In the genomic region with DNA sequence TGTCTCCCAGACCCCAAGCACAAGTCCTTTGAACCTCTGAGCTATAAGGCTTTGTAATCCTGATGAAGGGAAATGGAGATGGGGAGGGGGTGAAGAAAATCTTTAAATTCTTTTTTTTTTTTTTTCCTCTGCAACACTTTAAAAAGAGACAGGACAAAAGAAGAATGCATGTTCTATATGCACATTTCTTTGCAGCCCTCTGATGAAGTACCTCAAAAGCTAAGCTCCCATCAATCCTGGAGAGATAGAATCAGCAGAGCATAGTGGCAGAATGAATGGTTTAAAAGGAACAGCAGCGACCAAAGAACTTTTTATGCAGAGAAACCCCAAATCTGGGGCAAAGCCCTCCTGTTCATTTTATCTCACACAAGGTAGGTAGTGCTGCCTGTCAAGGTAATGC, we compare ENCODE assay signal across 17 cellular contexts.
"Had no signal": no experiment of that assay in that cellular context is flagged by ENCODE, and none has a peak within 500 bp of the region (broad histone marks: within the 10 kb centered on the region; RNA-seq: fewer than 3 reads in every experiment).

No MANE protein-coding gene starts in this region.

- H3K27me3 ChIP-seq: body of pancreas, gastrocnemius medialis, sigmoid colon had no signal

- DNase-seq: activated CD4-positive, alpha-beta T cell treated with anti-CD3 and anti-CD28 coated beads, Interleukin-2, amount 10 ng/mL, durations not matched to agents 24 days and 14 days; activated CD8-positive, alpha-beta T cell treated with anti-CD3 and anti-CD28 coated beads for 36 hours; activated naive CD4-positive, alpha-beta T cell; activated naive CD8-positive, alpha-beta T cell treated with anti-CD3 and anti-CD28 coated beads for 36 hours; activated T-cell treated with anti-CD3 and anti-CD28 coated beads, Interleukin-2, amount 50 U/mL, for 1 hour; body of pancreas; erythroblast; gastrocnemius medialis; head of caudate nucleus; left ventricle myocardium superior; naive thymus-derived CD4-positive, alpha-beta T cell; nucleus accumbens; sigmoid colon; stimulated activated CD4-positive, alpha-beta T cell treated with anti-CD3 and anti-CD28 coated beads, Interleukin-4, amount 100 ng/mL, for 24 hours; T-helper 9 cell had no signal

- H3K9me3 ChIP-seq: body of pancreas, gastrocnemius medialis, sigmoid colon had no signal

- ATAC-seq: activated CD8-positive, alpha-beta T cell treated with anti-CD3 and anti-CD28 coated beads for 36 hours; activated T-helper 17 cell treated with anti-CD3 and anti-CD28 coated beads, Interleukin-2, amount 50 U/mL, for 72 hours; body of pancreas; gastrocnemius medialis; left ventricle myocardium superior; naive thymus-derived CD4-positive, alpha-beta T cell; stimulated activated effector memory CD8-positive, alpha-beta T cell treated with anti-CD3 and anti-CD28 coated beads, Interleukin-12 subunit alpha, Interleukin-12 subunit beta, amount 100 ng/mL, for 72 hours had no signal

- H3K36me3 Mint-ChIP-seq: activated naive CD8-positive, alpha-beta T cell treated with anti-CD3 and anti-CD28 coated beads for 36 hours; naive thymus-derived CD4-positive, alpha-beta T cell; stimulated activated effector memory CD8-positive, alpha-beta T cell treated with anti-CD3 and anti-CD28 coated beads, Interleukin-12 subunit alpha, Interleukin-12 subunit beta, amount 100 ng/mL, for 72 hours had no signal

- H3K27me3 Mint-ChIP-seq: activated CD4-positive, alpha-beta T cell treated with anti-CD3 and anti-CD28 coated beads, Interleukin-2, amount 10 ng/mL, durations not matched to agents 24 days and 14 days; activated CD8-positive, alpha-beta T cell treated with anti-CD3 and anti-CD28 coated beads for 36 hours; activated T-helper 17 cell treated with anti-CD3 and anti-CD28 coated beads, Interleukin-2, amount 50 U/mL, for 72 hours; naive thymus-derived CD4-positive, alpha-beta T cell had no signal

- H3K36me3 ChIP-seq: gastrocnemius medialis, sigmoid colon had no signal

- H3K4me1 Mint-ChIP-seq: activated T-helper 17 cell treated with anti-CD3 and anti-CD28 coated beads, Interleukin-2, amount 50 U/mL, for 72 hours; naive thymus-derived CD4-positive, alpha-beta T cell; stimulated activated effector memory CD8-positive, alpha-beta T cell treated with anti-CD3 and anti-CD28 coated beads, Interleukin-12 subunit alpha, Interleukin-12 subunit beta, amount 100 ng/mL, for 72 hours had no signal

- H3K4me3 Mint-ChIP-seq: activated CD4-positive, alpha-beta T cell treated with anti-CD3 and anti-CD28 coated beads, Interleukin-2, amount 10 ng/mL, durations not matched to agents 24 days and 14 days; activated CD8-positive, alpha-beta T cell treated with anti-CD3 and anti-CD28 coated beads for 36 hours; activated naive CD8-positive, alpha-beta T cell treated with anti-CD3 and anti-CD28 coated beads for 36 hours; activated T-helper 17 cell treated with anti-CD3 and anti-CD28 coated beads, Interleukin-2, amount 50 U/mL, for 72 hours; naive thymus-derived CD4-positive, alpha-beta T cell; stimulated activated effector memory CD8-positive, alpha-beta T cell treated with anti-CD3 and anti-CD28 coated beads, Interleukin-12 subunit alpha, Interleukin-12 subunit beta, amount 100 ng/mL, for 72 hours had no signal

- H3K9me3 Mint-ChIP-seq: activated CD4-positive, alpha-beta T cell treated with anti-CD3 and anti-CD28 coated beads, Interleukin-2, amount 10 ng/mL, durations not matched to agents 24 days and 14 days; activated CD8-positive, alpha-beta T cell treated with anti-CD3 and anti-CD28 coated beads for 36 hours; activated naive CD8-positive, alpha-beta T cell treated with anti-CD3 and anti-CD28 coated beads for 36 hours; activated T-helper 17 cell treated with anti-CD3 and anti-CD28 coated beads, Interleukin-2, amount 50 U/mL, for 72 hours had no signal

- H3K4me3 ChIP-seq: body of pancreas, gastrocnemius medialis, sigmoid colon had no signal

- H3K27ac ChIP-seq: body of pancreas, gastrocnemius medialis, sigmoid colon had no signal

- H3K27ac Mint-ChIP-seq: activated CD4-positive, alpha-beta T cell treated with anti-CD3 and anti-CD28 coated beads, Interleukin-2, amount 10 ng/mL, durations not matched to agents 24 days and 14 days; activated CD8-positive, alpha-beta T cell treated with anti-CD3 and anti-CD28 coated beads for 36 hours; activated naive CD8-positive, alpha-beta T cell treated with anti-CD3 and anti-CD28 coated beads for 36 hours; activated T-helper 17 cell treated with anti-CD3 and anti-CD28 coated beads, Interleukin-2, amount 50 U/mL, for 72 hours; naive thymus-derived CD4-positive, alpha-beta T cell; stimulated activated effector memory CD8-positive, alpha-beta T cell treated with anti-CD3 and anti-CD28 coated beads, Interleukin-12 subunit alpha, Interleukin-12 subunit beta, amount 100 ng/mL, for 72 hours had no signal
